8 cellular contexts compared by ENCODE assay signal in the genomic region with DNA sequence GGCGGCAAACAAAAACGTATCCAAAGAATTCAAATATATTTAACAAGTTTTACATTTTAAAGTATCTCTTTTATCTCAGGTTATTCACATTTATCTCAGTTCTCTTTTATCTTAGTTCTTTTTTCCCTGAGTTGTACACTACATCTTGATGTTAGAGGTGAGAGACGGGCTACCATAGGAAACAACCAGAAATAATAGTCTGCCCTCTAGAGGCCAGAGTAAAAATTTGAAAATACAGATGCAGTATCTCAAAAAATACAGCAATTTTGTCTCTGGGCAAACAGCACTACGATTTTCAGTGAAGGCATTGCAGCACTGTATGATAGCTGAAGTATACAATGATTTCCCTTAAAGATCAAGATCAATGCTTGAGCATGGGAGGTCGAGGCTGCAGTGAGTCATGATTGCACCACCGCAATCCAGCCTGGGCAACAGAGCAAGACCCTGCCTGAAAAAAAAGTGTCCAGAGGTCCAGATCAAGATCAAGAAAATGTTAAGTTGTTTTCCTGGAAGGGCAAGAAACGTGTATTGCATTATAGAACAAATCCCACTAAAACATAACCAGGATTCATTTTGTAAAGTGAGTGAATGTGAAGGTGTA.
DNase-seq lines count a peak whose midpoint lies in the region; ATAC-seq lines count a peak whose summit lies in the region.

No MANE protein-coding gene starts in this region.

- no peaks in the 10 kb centered on the region for H3K36me3 Mint-ChIP-seq in activated naive CD8-positive, alpha-beta T cell treated with anti-CD3 and anti-CD28 coated beads, Interleukin-2, amount 50 U/mL, for 24 hours (ENCODE audit: low read depth)
- H3K36me3 Mint-ChIP-seq in activated CD4-positive, alpha-beta T cell treated with anti-CD3 and anti-CD28 coated beads, Interleukin-2, amount 10 ng/mL, durations not matched to agents 7 days and 5 days (ENCODE audit: low read depth) = no peaks in the 10 kb centered on the region

- DNase-seq in NCI-H1417 (lab: John Stamatoyannopoulos, UW) (peak; percentile 22 to 69 (median 30)), NCI-H1417 treated with DMSO at 0.1 percent for 48 hours (lab: John Stamatoyannopoulos, UW) (no peak), NCI-H146 treated with DMSO at 0.1 percent for 48 hours (lab: John Stamatoyannopoulos, UW; ENCODE audit: unreplicated experiment) (peak; percentile 54), kidney tubule cell (ENCODE audit: low spot score) (peak; percentile 33)
- DNase-seq in activated naive CD8-positive, alpha-beta T cell treated with anti-CD3 and anti-CD28 coated beads, Interleukin-2, amount 50 U/mL, for 24 hours = no peak
- DNase-seq in stimulated activated CD8-positive, alpha-beta memory T cell treated with anti-CD3 and anti-CD28 coated beads, Interleukin-4, amount 100 ng/mL, for 48 hours = no peak
- no peak for DNase-seq in activated CD4-positive, alpha-beta T cell treated with anti-CD3 and anti-CD28 coated beads, Interleukin-2, amount 10 ng/mL, durations not matched to agents 7 days and 5 days

- CTCF ChIA-PET in activated CD4-positive, alpha-beta T cell treated with anti-CD3 and anti-CD28 coated beads, Interleukin-2, amount 10 ng/mL, durations not matched to agents 7 days and 5 days (lab: Charles Lee) = interaction anchor here (1.2 to 1.5 kb wide), 2 partner anchors 10 kb away, joined by 3 read pairs; no protein-coding TSS in a partner anchor

- ATAC-seq in GM21737 (IDR thresholded peaks at IDR 0.05; ENCODE audit: unreplicated experiment) = peak; percentile 39
- peak; percentile 43 for ATAC-seq in activated naive CD8-positive, alpha-beta T cell treated with anti-CD3 and anti-CD28 coated beads, Interleukin-2, amount 50 U/mL, for 24 hours

- no peaks in the 10 kb centered on the region for H3K9me3 Mint-ChIP-seq in activated naive CD8-positive, alpha-beta T cell treated with anti-CD3 and anti-CD28 coated beads, Interleukin-2, amount 50 U/mL, for 24 hours
- no peaks in the 10 kb centered on the region for H3K9me3 Mint-ChIP-seq in activated CD4-positive, alpha-beta T cell treated with anti-CD3 and anti-CD28 coated beads, Interleukin-2, amount 10 ng/mL, durations not matched to agents 7 days and 5 days

- H3K27me3 Mint-ChIP-seq in activated naive CD8-positive, alpha-beta T cell treated with anti-CD3 and anti-CD28 coated beads, Interleukin-2, amount 50 U/mL, for 24 hours = peaks cover 4% of the 10 kb centered on the region
- H3K27me3 Mint-ChIP-seq in activated CD4-positive, alpha-beta T cell treated with anti-CD3 and anti-CD28 coated beads, Interleukin-2, amount 10 ng/mL, durations not matched to agents 7 days and 5 days = peaks cover 6% of the 10 kb centered on the region

- POLR2A ChIA-PET in activated CD4-positive, alpha-beta T cell treated with anti-CD3 and anti-CD28 coated beads, Interleukin-2, amount 10 ng/mL, durations not matched to agents 7 days and 5 days (lab: Charles Lee) = no interaction called here

- H3K4me1 Mint-ChIP-seq in activated naive CD8-positive, alpha-beta T cell treated with anti-CD3 and anti-CD28 coated beads, Interleukin-2, amount 50 U/mL, for 24 hours = no peaks in the 10 kb centered on the region
- peaks cover 4% of the 10 kb centered on the region for H3K4me1 Mint-ChIP-seq in activated CD4-positive, alpha-beta T cell treated with anti-CD3 and anti-CD28 coated beads, Interleukin-2, amount 10 ng/mL, durations not matched to agents 7 days and 5 days

- no peak overlapping the region for H3K27ac Mint-ChIP-seq in activated naive CD8-positive, alpha-beta T cell treated with anti-CD3 and anti-CD28 coated beads, Interleukin-2, amount 50 U/mL, for 24 hours
- H3K27ac Mint-ChIP-seq in activated CD4-positive, alpha-beta T cell treated with anti-CD3 and anti-CD28 coated beads, Interleukin-2, amount 10 ng/mL, durations not matched to agents 7 days and 5 days = no peak overlapping the region

- no peak overlapping the region for H3K4me3 Mint-ChIP-seq in activated naive CD8-positive, alpha-beta T cell treated with anti-CD3 and anti-CD28 coated beads, Interleukin-2, amount 50 U/mL, for 24 hours
- H3K4me3 Mint-ChIP-seq in activated CD4-positive, alpha-beta T cell treated with anti-CD3 and anti-CD28 coated beads, Interleukin-2, amount 10 ng/mL, durations not matched to agents 7 days and 5 days = no peak overlapping the region

Comparison
In these comparisons a context has a peak if more than half of its experiments do, and no peak if none do; other contexts are left out.
1. DNase-seq: peak in NCI-H1417 (3 of 3), NCI-H146 treated with DMSO at 0.1 percent for 48 hours (single experiment) and kidney tubule cell (single experiment); none in NCI-H1417 treated with DMSO at 0.1 percent for 48 hours (single experiment), activated naive CD8-positive, alpha-beta T cell treated with anti-CD3 and anti-CD28 coated beads, Interleukin-2, amount 50 U/mL, for 24 hours (single experiment), stimulated activated CD8-positive, alpha-beta memory T cell treated with anti-CD3 and anti-CD28 coated beads, Interleukin-4, amount 100 ng/mL, for 48 hours (single experiment) and activated CD4-positive, alpha-beta T cell treated with anti-CD3 and anti-CD28 coated beads, Interleukin-2, amount 10 ng/mL, durations not matched to agents 7 days and 5 days (single experiment).